ENCODE assay signal across 1 cellular context in genomic region chr6:43509984-43510826, GRCh38.
TF ChIP-seq lines count a peak whose summit lies in the region.

A gene with protein sequence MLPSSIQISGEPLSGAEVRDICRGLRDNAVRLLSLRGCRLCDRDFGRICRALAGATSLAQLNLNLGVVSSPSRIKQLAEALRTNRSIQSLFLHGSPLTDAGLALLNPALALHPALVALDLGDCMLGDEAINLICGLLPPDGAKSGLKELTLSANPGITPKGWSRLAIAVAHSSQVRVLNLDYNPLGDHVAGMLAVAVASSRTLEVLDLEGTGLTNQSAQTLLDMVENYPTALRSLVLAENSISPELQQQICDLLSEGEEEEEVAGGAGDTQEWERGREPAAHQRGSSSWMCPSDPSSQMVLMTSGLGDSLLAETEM (minus strand): TSS chr6:43510346. CDS start chr6:43509785, 561 bp downstream.

TF ChIP-seq in K562, 482 proteins besides CTCF, POLR2A, EP300 and RAD21 (continued from another document and continues in another):
- no peak for TF ChIP-seq DDX20 (tag; IDR thresholded peaks at IDR 0.05; ENCODE audit: low read depth)
- no peak for TF ChIP-seq NR2F6 (CRISPR knock-in tag; IDR thresholded peaks at IDR 0.05)
- TF ChIP-seq ZNF175 (CRISPR knock-in tag; IDR thresholded peaks at IDR 0.05; ENCODE audit: low read depth) = no peak
- no peak for TF ChIP-seq MTF1 (CRISPR knock-in tag; IDR thresholded peaks at IDR 0.05; ENCODE audit: borderline replicate concordance)
- TF ChIP-seq RBM22 (IDR thresholded peaks at IDR 0.05; ENCODE audit: low read depth, low read length, poor library complexity, severe bottlenecking) = peak; percentile 98
- TF ChIP-seq ZNF232 (CRISPR knock-in tag; IDR thresholded peaks at IDR 0.05) = no peak
- TF ChIP-seq, protein P1, sequence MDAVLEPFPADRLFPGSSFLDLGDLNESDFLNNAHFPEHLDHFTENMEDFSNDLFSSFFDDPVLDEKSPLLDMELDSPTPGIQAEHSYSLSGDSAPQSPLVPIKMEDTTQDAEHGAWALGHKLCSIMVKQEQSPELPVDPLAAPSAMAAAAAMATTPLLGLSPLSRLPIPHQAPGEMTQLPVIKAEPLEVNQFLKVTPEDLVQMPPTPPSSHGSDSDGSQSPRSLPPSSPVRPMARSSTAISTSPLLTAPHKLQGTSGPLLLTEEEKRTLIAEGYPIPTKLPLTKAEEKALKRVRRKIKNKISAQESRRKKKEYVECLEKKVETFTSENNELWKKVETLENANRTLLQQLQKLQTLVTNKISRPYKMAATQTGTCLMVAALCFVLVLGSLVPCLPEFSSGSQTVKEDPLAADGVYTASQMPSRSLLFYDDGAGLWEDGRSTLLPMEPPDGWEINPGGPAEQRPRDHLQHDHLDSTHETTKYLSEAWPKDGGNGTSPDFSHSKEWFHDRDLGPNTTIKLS (IDR thresholded peaks at IDR 0.05; ENCODE audit: borderline replicate concordance, low read depth) = no peak
- TF ChIP-seq CBFA2T2 (conservative IDR thresholded peaks at IDR 0.05) = no peak
- TF ChIP-seq, protein P2, sequence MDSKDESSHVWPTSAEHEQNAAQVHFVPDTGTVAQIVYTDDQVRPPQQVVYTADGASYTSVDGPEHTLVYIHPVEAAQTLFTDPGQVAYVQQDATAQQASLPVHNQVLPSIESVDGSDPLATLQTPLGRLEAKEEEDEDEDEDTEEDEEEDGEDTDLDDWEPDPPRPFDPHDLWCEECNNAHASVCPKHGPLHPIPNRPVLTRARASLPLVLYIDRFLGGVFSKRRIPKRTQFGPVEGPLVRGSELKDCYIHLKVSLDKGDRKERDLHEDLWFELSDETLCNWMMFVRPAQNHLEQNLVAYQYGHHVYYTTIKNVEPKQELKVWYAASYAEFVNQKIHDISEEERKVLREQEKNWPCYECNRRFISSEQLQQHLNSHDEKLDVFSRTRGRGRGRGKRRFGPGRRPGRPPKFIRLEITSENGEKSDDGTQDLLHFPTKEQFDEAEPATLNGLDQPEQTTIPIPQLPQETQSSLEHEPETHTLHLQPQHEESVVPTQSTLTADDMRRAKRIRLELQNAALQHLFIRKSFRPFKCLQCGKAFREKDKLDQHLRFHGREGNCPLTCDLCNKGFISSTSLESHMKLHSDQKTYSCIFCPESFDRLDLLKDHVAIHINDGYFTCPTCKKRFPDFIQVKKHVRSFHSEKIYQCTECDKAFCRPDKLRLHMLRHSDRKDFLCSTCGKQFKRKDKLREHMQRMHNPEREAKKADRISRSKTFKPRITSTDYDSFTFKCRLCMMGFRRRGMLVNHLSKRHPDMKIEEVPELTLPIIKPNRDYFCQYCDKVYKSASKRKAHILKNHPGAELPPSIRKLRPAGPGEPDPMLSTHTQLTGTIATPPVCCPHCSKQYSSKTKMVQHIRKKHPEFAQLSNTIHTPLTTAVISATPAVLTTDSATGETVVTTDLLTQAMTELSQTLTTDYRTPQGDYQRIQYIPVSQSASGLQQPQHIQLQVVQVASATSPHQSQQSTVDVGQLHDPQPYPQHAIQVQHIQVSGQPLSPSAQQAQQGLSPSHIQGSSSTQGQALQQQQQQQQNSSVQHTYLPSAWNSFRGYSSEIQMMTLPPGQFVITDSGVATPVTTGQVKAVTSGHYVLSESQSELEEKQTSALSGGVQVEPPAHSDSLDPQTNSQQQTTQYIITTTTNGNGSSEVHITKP (IDR thresholded peaks at IDR 0.05; ENCODE audit: partially characterized antibody) = no peak
- TF ChIP-seq NR0B1 (IDR thresholded peaks at IDR 0.05; ENCODE audit: partially characterized antibody) = no peak
- TF ChIP-seq ELK1 (CRISPR knock-in tag; IDR thresholded peaks at IDR 0.05) = no peak
- TF ChIP-seq KAT8 (IDR thresholded peaks at IDR 0.05; ENCODE audit: low read depth) = no peak
- peak in 1 of 2 experiments; percentile 62; a peak in 1 of 4 replicates for TF ChIP-seq NONO (IDR thresholded peaks at IDR 0.05; ENCODE audit: low read depth in 2 of 2, low read length in 1 of 2)
- peak; percentile 73 for TF ChIP-seq RBFOX2 (IDR thresholded peaks at IDR 0.05; ENCODE audit: low read depth, low read length)
- peak in 1 of 2 experiments; percentile 62; a peak in 1 of 4 replicates for TF ChIP-seq HDAC1 (IDR thresholded peaks at IDR 0.05)
- TF ChIP-seq MBD1 (CRISPR knock-in tag; IDR thresholded peaks at IDR 0.05) = 0 out of 2 replicates have a peak, but pooled peaks have one; percentile 51
- TF ChIP-seq SREBF2 (CRISPR knock-in tag; IDR thresholded peaks at IDR 0.05) = no peak
- no peak for TF ChIP-seq FOXA3 (CRISPR knock-in tag; conservative IDR thresholded peaks at IDR 0.05 in 1 of 2, IDR thresholded peaks at IDR 0.05 in 1 of 2)
- TF ChIP-seq SMAD2 (IDR thresholded peaks at IDR 0.05; ENCODE audit: low read depth, low read length) = no peak
- TF ChIP-seq NCOA6 (IDR thresholded peaks at IDR 0.05) = no peak
- TF ChIP-seq, protein P3, sequence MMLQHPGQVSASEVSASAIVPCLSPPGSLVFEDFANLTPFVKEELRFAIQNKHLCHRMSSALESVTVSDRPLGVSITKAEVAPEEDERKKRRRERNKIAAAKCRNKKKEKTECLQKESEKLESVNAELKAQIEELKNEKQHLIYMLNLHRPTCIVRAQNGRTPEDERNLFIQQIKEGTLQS (IDR thresholded peaks at IDR 0.05) = no peak
- TF ChIP-seq, protein P3 (CRISPR knock-in tag; conservative IDR thresholded peaks at IDR 0.05) = 0 out of 2 replicates have a peak, but pooled peaks have one; percentile 29
- TF ChIP-seq ZNF121 (CRISPR knock-in tag; conservative IDR thresholded peaks at IDR 0.05) = no peak
- TF ChIP-seq, protein P4, sequence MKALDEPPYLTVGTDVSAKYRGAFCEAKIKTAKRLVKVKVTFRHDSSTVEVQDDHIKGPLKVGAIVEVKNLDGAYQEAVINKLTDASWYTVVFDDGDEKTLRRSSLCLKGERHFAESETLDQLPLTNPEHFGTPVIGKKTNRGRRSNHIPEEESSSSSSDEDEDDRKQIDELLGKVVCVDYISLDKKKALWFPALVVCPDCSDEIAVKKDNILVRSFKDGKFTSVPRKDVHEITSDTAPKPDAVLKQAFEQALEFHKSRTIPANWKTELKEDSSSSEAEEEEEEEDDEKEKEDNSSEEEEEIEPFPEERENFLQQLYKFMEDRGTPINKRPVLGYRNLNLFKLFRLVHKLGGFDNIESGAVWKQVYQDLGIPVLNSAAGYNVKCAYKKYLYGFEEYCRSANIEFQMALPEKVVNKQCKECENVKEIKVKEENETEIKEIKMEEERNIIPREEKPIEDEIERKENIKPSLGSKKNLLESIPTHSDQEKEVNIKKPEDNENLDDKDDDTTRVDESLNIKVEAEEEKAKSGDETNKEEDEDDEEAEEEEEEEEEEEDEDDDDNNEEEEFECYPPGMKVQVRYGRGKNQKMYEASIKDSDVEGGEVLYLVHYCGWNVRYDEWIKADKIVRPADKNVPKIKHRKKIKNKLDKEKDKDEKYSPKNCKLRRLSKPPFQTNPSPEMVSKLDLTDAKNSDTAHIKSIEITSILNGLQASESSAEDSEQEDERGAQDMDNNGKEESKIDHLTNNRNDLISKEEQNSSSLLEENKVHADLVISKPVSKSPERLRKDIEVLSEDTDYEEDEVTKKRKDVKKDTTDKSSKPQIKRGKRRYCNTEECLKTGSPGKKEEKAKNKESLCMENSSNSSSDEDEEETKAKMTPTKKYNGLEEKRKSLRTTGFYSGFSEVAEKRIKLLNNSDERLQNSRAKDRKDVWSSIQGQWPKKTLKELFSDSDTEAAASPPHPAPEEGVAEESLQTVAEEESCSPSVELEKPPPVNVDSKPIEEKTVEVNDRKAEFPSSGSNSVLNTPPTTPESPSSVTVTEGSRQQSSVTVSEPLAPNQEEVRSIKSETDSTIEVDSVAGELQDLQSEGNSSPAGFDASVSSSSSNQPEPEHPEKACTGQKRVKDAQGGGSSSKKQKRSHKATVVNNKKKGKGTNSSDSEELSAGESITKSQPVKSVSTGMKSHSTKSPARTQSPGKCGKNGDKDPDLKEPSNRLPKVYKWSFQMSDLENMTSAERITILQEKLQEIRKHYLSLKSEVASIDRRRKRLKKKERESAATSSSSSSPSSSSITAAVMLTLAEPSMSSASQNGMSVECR (CRISPR knock-in tag; IDR thresholded peaks at IDR 0.05) = 0 out of 2 replicates have a peak, but pooled peaks have one; percentile 65
- TF ChIP-seq ZNF644 (tag; IDR thresholded peaks at IDR 0.05; ENCODE audit: low read depth) = no peak
- TF ChIP-seq PCBP1 (IDR thresholded peaks at IDR 0.05; ENCODE audit: low read depth, low read length, poor library complexity, severe bottlenecking) = no peak
- no peak for TF ChIP-seq SMAD3 (CRISPR knock-in tag; conservative IDR thresholded peaks at IDR 0.05)
- no peak for TF ChIP-seq CBX2 (IDR thresholded peaks at IDR 0.05; ENCODE audit: insufficient read depth, low read length, poor library complexity, severe bottlenecking)
- no peak for TF ChIP-seq GABPB2 (CRISPR knock-in tag; conservative IDR thresholded peaks at IDR 0.05)
- TF ChIP-seq PHF8 (IDR thresholded peaks at IDR 0.05; ENCODE audit: borderline replicate concordance, low read length) = peak; percentile 30; the same call in 1 of the 2 replicates
- TF ChIP-seq SMARCE1 (IDR thresholded peaks at IDR 0.05) = no peak
- TF ChIP-seq NR2C2 (CRISPR knock-in tag; IDR thresholded peaks at IDR 0.05) = 0 out of 2 replicates have a peak, but pooled peaks have one; percentile 4
- no peak for TF ChIP-seq NR2C2 (tag; IDR thresholded peaks at IDR 0.05)
- no peak for TF ChIP-seq RBM17 (IDR thresholded peaks at IDR 0.05; ENCODE audit: borderline replicate concordance, low read depth, low read length)
- no peak for TF ChIP-seq TOE1 (IDR thresholded peaks at IDR 0.05; ENCODE audit: borderline replicate concordance)
- no peak for TF ChIP-seq TOE1 (CRISPR knock-in tag; IDR thresholded peaks at IDR 0.05; ENCODE audit: borderline replicate concordance, low read depth)
- no peak for TF ChIP-seq ATF1 (CRISPR knock-in tag; IDR thresholded peaks at IDR 0.05)
- peak; percentile 95 for TF ChIP-seq ATF1 (tag; IDR thresholded peaks at IDR 0.05)
- TF ChIP-seq TSC22D4 (tag; IDR thresholded peaks at IDR 0.05) = no peak
- peak; percentile 94 for TF ChIP-seq RFX1 (IDR thresholded peaks at IDR 0.05)
- TF ChIP-seq GATAD2B (IDR thresholded peaks at IDR 0.05; ENCODE audit: borderline replicate concordance) = 0 out of 2 replicates have a peak, but pooled peaks have one; percentile 44
- TF ChIP-seq ZFP36 (IDR thresholded peaks at IDR 0.05; ENCODE audit: low read depth, low read length, partially characterized antibody) = no peak
- peak; percentile 51; the same call in 1 of the 2 replicates for TF ChIP-seq CHD2 (IDR thresholded peaks at IDR 0.05; ENCODE audit: low read depth, low read length)
- TF ChIP-seq HNRNPH1 (optimal IDR thresholded peaks at IDR 0.05; ENCODE audit: low read depth, low read length) = no peak
- TF ChIP-seq ETV6 (IDR thresholded peaks at IDR 0.05; ENCODE audit: borderline replicate concordance in 1 of 2, low read depth in 2 of 2, low read length in 1 of 2) = no peak
- TF ChIP-seq ETV6 (CRISPR knock-in tag; IDR thresholded peaks at IDR 0.05; ENCODE audit: borderline replicate concordance) = no peak
- no peak for TF ChIP-seq ZNF75A (CRISPR knock-in tag; IDR thresholded peaks at IDR 0.05)
- no peak for TF ChIP-seq XRCC3 (IDR thresholded peaks at IDR 0.05)
- no peak for TF ChIP-seq ZKSCAN3 (CRISPR knock-in tag; IDR thresholded peaks at IDR 0.05)
- TF ChIP-seq ZNF586 (CRISPR knock-in tag; conservative IDR thresholded peaks at IDR 0.05) = no peak
- peak; percentile 83 for TF ChIP-seq THAP7 (CRISPR knock-in tag; IDR thresholded peaks at IDR 0.05)
- TF ChIP-seq ZNF551 (CRISPR knock-in tag; IDR thresholded peaks at IDR 0.05) = no peak
- no peak for TF ChIP-seq ZNF143 (CRISPR knock-in tag; IDR thresholded peaks at IDR 0.05)
- no peak for TF ChIP-seq CC2D1A (IDR thresholded peaks at IDR 0.05)
- TF ChIP-seq ZBTB7A (IDR thresholded peaks at IDR 0.05; ENCODE audit: borderline replicate concordance, control insufficient read depth, low read depth, low read length) = peak; percentile 51; the same call in 1 of the 2 replicates
